8 cellular contexts compared by ENCODE assay signal in genomic region chr9:130043654-130044623, GRCh38. TPM values are rescaled to one million over a fixed set of nuclear protein-coding genes. Genes with fewer than 3 reads are reported as not detected.
DNase-seq lines count a peak whose midpoint lies in the region; ATAC-seq and TF ChIP-seq lines count a peak whose summit lies in the region.

No MANE protein-coding gene starts in this region.

- no TSS peak for BruUV-seq in mammary epithelial cell (replicated peaks; lab: Mats Ljungman, UMichigan)

- no peaks in the 10 kb centered on the region for H4K20me1 ChIP-seq in mammary epithelial cell (ENCODE audit: insufficient read depth, low read length)

- no peak for TF ChIP-seq POLR2A in testis (IDR thresholded peaks at IDR 0.05)

- H3K4me2 ChIP-seq in mammary epithelial cell (ENCODE audit: insufficient read depth, low read depth, low read length) = peak overlapping the region; percentile 97

- dilution Hi-C loops in mammary epithelial cell (cut with HindIII; ENCODE audit: low sequenced_read_pairs) = no loop called here

- no peaks in the 10 kb centered on the region for H3K9me3 ChIP-seq in mammary epithelial cell (replicated peaks; ENCODE audit: insufficient read depth, low read length)
- H3K9me3 ChIP-seq in testis = no peaks in the 10 kb centered on the region

- no peak overlapping the region for H3K27ac ChIP-seq in mammary epithelial cell (ENCODE audit: insufficient read depth, low read depth, low read length)
- H3K27ac ChIP-seq in testis = peak overlapping the region; percentile 92 to 97

- WGBS in mammary epithelial cell (ENCODE audit: low coverage, missing lambda C conversion rate) = 57% methylated on average over 29 of the region's 37 CpGs
- 22 to 38% methylated on average over 10 to 25 of the region's 37 CpGs for WGBS in testis, 2 donors

- ATAC-seq in left colon (peak; percentile 25), GM18498 (IDR thresholded peaks at IDR 0.05; ENCODE audit: unreplicated experiment) (no peak)

- intact Hi-C loops in mammary epithelial cell (cut with micrococcal nuclease) = loop anchor here (1.0 to 5.0 kb wide), 3 partner anchors 81 to 207 kb away; partner anchors contain the start of genes C9orf78 and USP20
- intact Hi-C loops in left colon (cut with DNase I, micrococcal nuclease) = loop anchor here in 1 of 2 donors (10.0 kb wide), 1 partner anchor 79 kb away; no protein-coding TSS in a partner anchor
- intact Hi-C loops in testis (cut with DNase I; ENCODE audit: low total_unique reads) = loop anchor here (5.0 kb wide), 1 partner anchor 157 kb away; no protein-coding TSS in a partner anchor

- in situ Hi-C loops in mammary epithelial cell (cut with MboI; ENCODE audit: low sequenced_read_pairs in 2 of 2) = loop anchor here in 1 of 2 donors (10.0 kb wide), 1 partner anchor 159 kb away; no protein-coding TSS in a partner anchor

- H3K4me1 ChIP-seq in mammary epithelial cell (ENCODE audit: insufficient read depth, low read length) = peaks cover 4% of the 10 kb centered on the region
- peaks cover 17% of the 10 kb centered on the region for H3K4me1 ChIP-seq in testis

- H3K79me2 ChIP-seq in mammary epithelial cell (ENCODE audit: insufficient read depth, low read length) = peaks cover 32% of the 10 kb centered on the region

- TF ChIP-seq CTCF in AG09319 (IDR thresholded peaks at IDR 0.05; ENCODE audit: low read depth, low read length) (peak; percentile 29), mammary epithelial cell (conservative IDR thresholded peaks at IDR 0.05 in 1 of 2, IDR thresholded peaks at IDR 0.05 in 1 of 2; ENCODE audit: extremely low read depth in 1 of 2, insufficient read depth in 1 of 2, low read depth in 1 of 2, low read length in 2 of 2) (no peak), testis (IDR thresholded peaks at IDR 0.05) (peak in 2 of 3 experiments; percentile 7 to 27)

- H3K36me3 ChIP-seq in mammary epithelial cell (ENCODE audit: insufficient read depth, low read length) (no peaks in the 10 kb centered on the region), testis (ENCODE audit: low read depth, missing control alignments) (no peaks in the 10 kb centered on the region)

- no peak overlapping the region for H3K9ac ChIP-seq in mammary epithelial cell (ENCODE audit: insufficient read depth, low read length)

- DNase-seq in AG09319 (ENCODE audit: extremely low read depth, low read depth) (no peak), HuH-7.5 (ENCODE audit: low spot score) (peak; percentile 48), mammary epithelial cell (no peak), left colon (peak; percentile 55 to 58), testis (peak; percentile 83), NCI-H1694 treated with DMSO at 0.1 percent for 48 hours (lab: John Stamatoyannopoulos, UW) (no peak), midbrain (lab: John Stamatoyannopoulos, UW) (no peak)

- CTCF ChIA-PET in mammary epithelial cell (lab: Charles Lee; ENCODE audit: low non-redundant PET) = no interaction called here

- H3K4me3 ChIP-seq in mammary epithelial cell (replicated peaks in 1 of 3; ENCODE audit: insufficient read depth in 1 of 3, low read depth in 2 of 3, low read length in 3 of 3) (peak overlapping the region; percentile 47 to 88 (median 86)), testis (peak overlapping the region; percentile 86 to 98)

- no peaks in the 10 kb centered on the region for H3K27me3 ChIP-seq in mammary epithelial cell (ENCODE audit: insufficient read depth, low read length)
- H3K27me3 ChIP-seq in testis = no peaks in the 10 kb centered on the region

- H2AFZ ChIP-seq in mammary epithelial cell (ENCODE audit: low read depth, low read length) = peak overlapping the region; percentile 94

RNA-seq across cellular contexts. Expression of gene FNBP1, which starts 0.9 kb away (rescaled TPM):
- 10 to 100 TPM; 11.5 to 21.5 TPM for total RNA-seq in mammary epithelial cell
- 5.8 TPM for polyA plus RNA-seq in mammary epithelial cell
- 9.5 TPM for polyA minus RNA-seq in mammary epithelial cell
- 10 to 100 TPM; 27.2 to 53.0 TPM for total RNA-seq in left colon
- total RNA-seq in testis = 10 to 100 TPM; 76.6 to 89.2 TPM
- polyA plus RNA-seq in testis (ENCODE audit: insufficient read depth, low read depth, low replicate concordance) = 37.9 TPM

RNA-seq across cellular contexts. Expression of gene GPR107, which starts 9.8 kb away (rescaled TPM):
- total RNA-seq in mammary epithelial cell = 10 to 100 TPM; 34.2 to 41.4 TPM
- 20.5 TPM for polyA plus RNA-seq in mammary epithelial cell
- polyA minus RNA-seq in mammary epithelial cell = 24.8 TPM
- total RNA-seq in left colon = 10 to 100 TPM; 44.6 to 48.6 TPM
- 10 to 100 TPM; 49.1 to 53.4 TPM for total RNA-seq in testis
- 41.1 TPM for polyA plus RNA-seq in testis (ENCODE audit: insufficient read depth, low read depth, low replicate concordance)

Comparison
In these comparisons a context has a peak if more than half of its experiments do, and no peak if none do; other contexts are left out.
1. DNase-seq: peak in HuH-7.5 (single experiment), left colon (2 of 2) and testis (single experiment); none in AG09319 (single experiment), mammary epithelial cell (single experiment), NCI-H1694 treated with DMSO at 0.1 percent for 48 hours (single experiment) and midbrain (single experiment).
2. CTCF ChIP-seq: peak in AG09319 (single experiment) and testis (2 of 3); none in mammary epithelial cell (0 of 2).